ENCODE assay signal across 9 cellular contexts in the genomic region with DNA sequence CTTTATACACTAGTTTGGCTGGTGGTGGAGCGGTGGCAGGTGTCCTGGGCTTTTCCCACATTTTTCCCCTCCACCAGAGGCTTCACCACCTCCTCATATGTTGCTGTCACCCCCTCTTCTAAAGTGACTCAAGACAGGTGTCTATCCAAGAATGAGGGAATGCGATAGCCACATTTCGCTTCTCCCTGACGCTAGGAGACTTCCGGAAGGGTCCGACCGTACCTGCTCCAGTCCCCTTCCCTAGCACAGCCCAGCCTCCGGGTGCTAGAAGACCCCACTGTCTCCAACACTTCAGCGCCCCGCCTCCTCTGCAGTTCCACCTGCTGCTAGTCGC. TPM values are rescaled to one million over a fixed set of nuclear protein-coding genes. Genes with fewer than 3 reads are reported as not detected.
DNase-seq lines count a peak whose midpoint lies in the region; ATAC-seq, FAIRE-seq and TF ChIP-seq lines count a peak whose summit lies in the region.
"Had no signal": no experiment of that assay in that cellular context is flagged by ENCODE, and none has a peak within 500 bp of the region (broad histone marks: within the 10 kb centered on the region; RNA-seq: fewer than 3 reads in every experiment).

No MANE protein-coding gene starts in this region.

- dilution Hi-C loops in endothelial cell of umbilical vein (cut with MboI; ENCODE audit: extremely low pct_ligation_motif_present, low sequenced_read_pairs), result no loop called here

- ATAC-seq in Panc1, result peak; percentile 3; the same call in 1 of the 2 replicates
- ATAC-seq in HG03571 (IDR thresholded peaks at IDR 0.05; ENCODE audit: unreplicated experiment), result no peak
- ATAC-seq in HG03439 (IDR thresholded peaks at IDR 0.05; ENCODE audit: unreplicated experiment), result no peak

- peaks cover 48 to 60% (median 56%) of the 10 kb centered on the region in 3 donors for H3K4me1 Mint-ChIP-seq in CD8-positive, alpha-beta memory T cell

- no peaks in the 10 kb centered on the region for H3K9me3 ChIP-seq in CD8-positive, alpha-beta memory T cell (ENCODE audit: low read length)
- H3K9me3 ChIP-seq in Panc1 (ENCODE audit: control insufficient read depth, insufficient read depth, low read depth, low read length) (no peaks in the 10 kb centered on the region), endothelial cell of umbilical vein (replicated peaks; ENCODE audit: control insufficient read depth, insufficient read depth, low read length) (no peaks in the 10 kb centered on the region), osteoblast (ENCODE audit: low read depth, low read length) (no peaks in the 10 kb centered on the region)

- intact Hi-C loops in Panc1 (cut with micrococcal nuclease; ENCODE audit: unreplicated experiment), result no loop called here
- intact Hi-C loops in endothelial cell of umbilical vein (cut with micrococcal nuclease), result loop anchor here (1.0 kb wide), 2 partner anchors 29 kb away; a partner anchor contains a TSS

- H3K27me3 Mint-ChIP-seq in CD8-positive, alpha-beta memory T cell, result peaks cover 0 to 1% of the 10 kb centered on the region in 2 donors

- peaks cover 3 to 35% (median 4%) of the 10 kb centered on the region in 3 donors for H3K36me3 Mint-ChIP-seq in CD8-positive, alpha-beta memory T cell

- H3K36me3 ChIP-seq in CD8-positive, alpha-beta memory T cell (ENCODE audit: insufficient read depth, low read length), result no peaks in the 10 kb centered on the region
- H3K36me3 ChIP-seq in Panc1 (ENCODE audit: control insufficient read depth, insufficient read depth, low read length), result no peaks in the 10 kb centered on the region
- no peaks in the 10 kb centered on the region for H3K36me3 ChIP-seq in endothelial cell of umbilical vein (ENCODE audit: control insufficient read depth in 2 of 2, extremely low read depth in 1 of 2, insufficient read depth in 2 of 2, low read length in 2 of 2)
- peaks cover 5% of the 10 kb centered on the region for H3K36me3 ChIP-seq in osteoblast (ENCODE audit: insufficient read depth, low read length)

- DNase-seq in CD8-positive, alpha-beta memory T cell, result no peak
- DNase-seq in Panc1 (ENCODE audit: low read depth, low spot score), result no peak
- DNase-seq in endothelial cell of umbilical vein (ENCODE audit: low read depth, low spot score), result no peak
- DNase-seq in osteoblast (ENCODE audit: insufficient read length, low spot score, missing footprints), result no peak
- no peak for DNase-seq in SIG-M5 (lab: John Stamatoyannopoulos, UW)
- DNase-seq in NCI-H2107 treated with DMSO at 0.1 percent for 48 hours (lab: John Stamatoyannopoulos, UW; ENCODE audit: unreplicated experiment), result no peak

- H3K9me1 ChIP-seq in endothelial cell of umbilical vein (replicated peaks; ENCODE audit: control insufficient read depth, extremely low read depth, insufficient read depth, low read length), result no peaks in the 10 kb centered on the region

- H3K4me2 ChIP-seq in endothelial cell of umbilical vein (ENCODE audit: insufficient read depth, low read length), result peak overlapping the region; percentile 57
- peak overlapping the region; percentile 100 for H3K4me2 ChIP-seq in osteoblast (ENCODE audit: insufficient read depth, low read length)

- no peaks in the 10 kb centered on the region for H3K9me3 Mint-ChIP-seq in CD8-positive, alpha-beta memory T cell

- H3K4me3 Mint-ChIP-seq in CD8-positive, alpha-beta memory T cell, result peak overlapping the region; percentile 94 to 100 (median 97)

- BruUV-seq in Panc1 (replicated peaks; lab: Mats Ljungman, UMichigan), result TSS peak; percentile 78
- BruUV-seq in endothelial cell of umbilical vein (replicated peaks; lab: Mats Ljungman, UMichigan), result no TSS peak

- TF ChIP-seq POLR2A in endothelial cell of umbilical vein (IDR thresholded peaks at IDR 0.05; ENCODE audit: low read depth, low read length), result no peak

- H2AFZ ChIP-seq in endothelial cell of umbilical vein (ENCODE audit: low read depth, low read length), result no peak overlapping the region
- H2AFZ ChIP-seq in osteoblast (ENCODE audit: low read length), result peak overlapping the region; percentile 95

- in situ Hi-C loops in Panc1 (cut with HindIII; ENCODE audit: low pct_unique_long_range_greater_than_20kb, low sequenced_read_pairs), result no loop called here

- CTCF ChIA-PET in CD8-positive, alpha-beta memory T cell (lab: Charles Lee), result no interaction called here
- CTCF ChIA-PET in Panc1 (lab: Charles Lee), result no interaction called here
- CTCF ChIA-PET in endothelial cell of umbilical vein (lab: Charles Lee), result interaction anchor here (1.0 to 2.0 kb wide), 2 partner anchors 11 to 29 kb away, joined by 4 to 8 read pairs; no protein-coding TSS in a partner anchor

- H4K20me1 ChIP-seq in endothelial cell of umbilical vein (replicated peaks; ENCODE audit: control insufficient read depth, extremely low read depth, insufficient read depth, low read length) (no peaks in the 10 kb centered on the region), osteoblast (ENCODE audit: insufficient read depth, low read length) (peaks cover 34% of the 10 kb centered on the region)

- H3K9ac ChIP-seq in endothelial cell of umbilical vein (replicated peaks; ENCODE audit: extremely low read depth, insufficient read depth, low read length), result peak overlapping the region; percentile 95

- H3K79me2 ChIP-seq in endothelial cell of umbilical vein (ENCODE audit: control insufficient read depth, insufficient read depth, low read length) (peaks cover 42% of the 10 kb centered on the region), osteoblast (ENCODE audit: insufficient read depth, low read length) (peaks cover 51% of the 10 kb centered on the region)

- peaks cover 46% of the 10 kb centered on the region for H3K4me1 ChIP-seq in CD8-positive, alpha-beta memory T cell (ENCODE audit: insufficient read depth, low read length)
- H3K4me1 ChIP-seq in Panc1 (ENCODE audit: control insufficient read depth, insufficient read depth, low read length), result peaks cover 19% of the 10 kb centered on the region
- H3K4me1 ChIP-seq in endothelial cell of umbilical vein (ENCODE audit: control insufficient read depth, extremely low read depth, insufficient read depth, low read length), result peaks cover 40% of the 10 kb centered on the region
- H3K4me1 ChIP-seq in osteoblast (ENCODE audit: insufficient read depth, low read length), result peaks cover 12% of the 10 kb centered on the region

- no peaks in the 10 kb centered on the region for H3K27me3 ChIP-seq in CD8-positive, alpha-beta memory T cell (ENCODE audit: insufficient read depth, low read length, poor library complexity, severe bottlenecking)
- H3K27me3 ChIP-seq in Panc1 (ENCODE audit: control insufficient read depth, insufficient read depth, low read length), result no peaks in the 10 kb centered on the region
- peaks cover 3% of the 10 kb centered on the region in 2 experiments for H3K27me3 ChIP-seq in endothelial cell of umbilical vein (ENCODE audit: control insufficient read depth in 2 of 2, insufficient read depth in 2 of 2, low read length in 2 of 2)
- peaks cover 7% of the 10 kb centered on the region for H3K27me3 ChIP-seq in osteoblast (ENCODE audit: insufficient read depth, low read length)

- peak overlapping the region; percentile 94 to 100 (median 96) for H3K27ac Mint-ChIP-seq in CD8-positive, alpha-beta memory T cell

- no peak for FAIRE-seq in endothelial cell of umbilical vein (lab: Jason Lieb, UNC)
- FAIRE-seq: TTC549 had no signal

- POLR2A ChIA-PET in CD8-positive, alpha-beta memory T cell (lab: Charles Lee), result interaction anchor here (0.6 kb wide), 1 partner anchor 57 kb away, joined by 3 read pairs; no protein-coding TSS in a partner anchor
- POLR2A ChIA-PET in Panc1 (lab: Charles Lee) (no interaction called here), endothelial cell of umbilical vein (lab: Charles Lee) (interaction anchor here (1.3 kb wide), 1 partner anchor 11 kb away, joined by 3 read pairs; no protein-coding TSS in a partner anchor)

- H3K4me3 ChIP-seq in CD8-positive, alpha-beta memory T cell (ENCODE audit: low read length), result peak overlapping the region; percentile 98
- peak overlapping the region; percentile 85 to 98 for H3K4me3 ChIP-seq in Panc1 (ENCODE audit: low read depth in 2 of 2, low read length in 2 of 2)
- H3K4me3 ChIP-seq in endothelial cell of umbilical vein (replicated peaks in 1 of 3; ENCODE audit: insufficient read depth in 1 of 3, low read depth in 1 of 3, low read length in 3 of 3), result peak overlapping the region; percentile 42 to 77 (median 65)
- H3K4me3 ChIP-seq in osteoblast (ENCODE audit: insufficient read depth, low read length), result peak overlapping the region; percentile 96

- TF ChIP-seq CTCF in Panc1 (IDR thresholded peaks at IDR 0.05) (no peak), endothelial cell of umbilical vein (IDR thresholded peaks at IDR 0.05; ENCODE audit: extremely low read depth in 1 of 2, insufficient read depth in 1 of 2, low read depth in 1 of 2, low read length in 2 of 2) (no peak), osteoblast (IDR thresholded peaks at IDR 0.05; ENCODE audit: extremely low read depth, low read depth, low read length) (no peak)

- H3K27ac ChIP-seq in CD8-positive, alpha-beta memory T cell (ENCODE audit: low read depth, low read length), result peak overlapping the region; percentile 96
- H3K27ac ChIP-seq in Panc1 (ENCODE audit: low read length) (peak overlapping the region; percentile 88), endothelial cell of umbilical vein (ENCODE audit: insufficient read depth, low read depth, low read length) (peak overlapping the region; percentile 89), osteoblast (ENCODE audit: low read depth, low read length) (peak overlapping the region; percentile 96)

RNA-seq across cellular contexts. Expression of a gene that starts 0.5 kb away (rescaled TPM):
- 10 to 100 TPM; 82.8 to 84.2 TPM for total RNA-seq in CD8-positive, alpha-beta memory T cell
- 154 TPM for polyA plus RNA-seq in CD8-positive, alpha-beta memory T cell
- total RNA-seq in Panc1 (2021; ENCODE audit: unreplicated experiment), result 121 TPM
- 162 TPM for polyA plus RNA-seq in Panc1 (2012; ENCODE audit: insufficient read length)
- total RNA-seq in endothelial cell of umbilical vein, result 61.1 and 67.3 TPM in 2 replicates
- 250 and 256 TPM in 2 replicates for polyA plus RNA-seq in endothelial cell of umbilical vein
- 96.9 and 121 TPM in 2 replicates for polyA plus RNA-seq in endothelial cell of umbilical vein (2011; cell fraction: cytosol; rRNA removed)
- 58.8 and 69.7 TPM in 2 replicates for polyA plus RNA-seq in endothelial cell of umbilical vein (2011; cell fraction: nucleus; rRNA removed)
- 54.9 and 58.8 TPM in 2 replicates for polyA plus RNA-seq in endothelial cell of umbilical vein (2012)
- 202 and 208 TPM in 2 replicates for polyA minus RNA-seq in endothelial cell of umbilical vein
- 40.0 TPM for polyA minus RNA-seq in endothelial cell of umbilical vein (2011; cell fraction: cytosol; rRNA and poly(A)+ RNA removed)
- polyA minus RNA-seq in endothelial cell of umbilical vein (2011; cell fraction: nucleus; rRNA and poly(A)+ RNA removed), result 27.5 and 31.8 TPM in 2 replicates
- total RNA-seq in osteoblast, result 23.9 and 28.3 TPM in 2 replicates

RNA-seq across cellular contexts. Expression of a gene that starts 17.2 kb away (rescaled TPM):
- total RNA-seq in CD8-positive, alpha-beta memory T cell, result 10 to 100 TPM; 40.4 to 43.0 TPM
- 61.1 TPM for polyA plus RNA-seq in CD8-positive, alpha-beta memory T cell
- total RNA-seq in Panc1 (2021; ENCODE audit: unreplicated experiment) (45.8 TPM), endothelial cell of umbilical vein (27.7 and 36.3 TPM in 2 replicates), osteoblast (33.9 and 54.3 TPM in 2 replicates)
- polyA plus RNA-seq in Panc1 (2012; ENCODE audit: insufficient read length), result 80.7 TPM
- polyA plus RNA-seq in endothelial cell of umbilical vein, result 62.6 and 69.3 TPM in 2 replicates
- polyA plus RNA-seq in endothelial cell of umbilical vein (2011; cell fraction: cytosol; rRNA removed), result 58.5 and 62.7 TPM in 2 replicates
- polyA plus RNA-seq in endothelial cell of umbilical vein (2011; cell fraction: nucleus; rRNA removed), result 53.3 and 58.5 TPM in 2 replicates
- polyA plus RNA-seq in endothelial cell of umbilical vein (2012), result 26.3 and 37.7 TPM in 2 replicates
- 66.3 and 85.1 TPM in 2 replicates for polyA minus RNA-seq in endothelial cell of umbilical vein
- polyA minus RNA-seq in endothelial cell of umbilical vein (2011; cell fraction: cytosol; rRNA and poly(A)+ RNA removed), result 33.4 TPM
- 17.0 and 28.6 TPM in 2 replicates for polyA minus RNA-seq in endothelial cell of umbilical vein (2011; cell fraction: nucleus; rRNA and poly(A)+ RNA removed)

RNA-seq across cellular contexts. Expression of a gene that starts 29.7 kb away (rescaled TPM):
- 10 to 100 TPM; 53.9 to 60.1 TPM for total RNA-seq in CD8-positive, alpha-beta memory T cell
- 43.1 TPM for polyA plus RNA-seq in CD8-positive, alpha-beta memory T cell
- 73.3 TPM for total RNA-seq in Panc1 (2021; ENCODE audit: unreplicated experiment)
- polyA plus RNA-seq in Panc1 (2012; ENCODE audit: insufficient read length), result 55.5 TPM
- 29.0 and 36.0 TPM in 2 replicates for total RNA-seq in endothelial cell of umbilical vein
- 48.6 and 60.3 TPM in 2 replicates for polyA plus RNA-seq in endothelial cell of umbilical vein
- polyA plus RNA-seq in endothelial cell of umbilical vein (2011; cell fraction: cytosol; rRNA removed), result 22.8 and 28.4 TPM in 2 replicates
- 320 and 340 TPM in 2 replicates for polyA plus RNA-seq in endothelial cell of umbilical vein (2011; cell fraction: nucleus; rRNA removed)
- polyA plus RNA-seq in endothelial cell of umbilical vein (2012), result 23.6 and 35.2 TPM in 2 replicates
- polyA minus RNA-seq in endothelial cell of umbilical vein, result 41.1 and 58.2 TPM in 2 replicates
- 19.7 TPM for polyA minus RNA-seq in endothelial cell of umbilical vein (2011; cell fraction: cytosol; rRNA and poly(A)+ RNA removed)
- 22.6 and 31.4 TPM in 2 replicates for polyA minus RNA-seq in endothelial cell of umbilical vein (2011; cell fraction: nucleus; rRNA and poly(A)+ RNA removed)
- total RNA-seq in osteoblast, result 19.4 and 21.4 TPM in 2 replicates

RNA-seq across cellular contexts. Expression of a gene that starts 34.0 kb away (rescaled TPM):
- 10 to 100 TPM; 45.0 to 47.7 TPM for total RNA-seq in CD8-positive, alpha-beta memory T cell
- 32.3 TPM for polyA plus RNA-seq in CD8-positive, alpha-beta memory T cell
- 68.6 TPM for total RNA-seq in Panc1 (2021; ENCODE audit: unreplicated experiment)
- polyA plus RNA-seq in Panc1 (2012; ENCODE audit: insufficient read length), result 41.2 TPM
- 57.0 and 73.0 TPM in 2 replicates for total RNA-seq in endothelial cell of umbilical vein
- 55.1 and 57.7 TPM in 2 replicates for polyA plus RNA-seq in endothelial cell of umbilical vein
- polyA plus RNA-seq in endothelial cell of umbilical vein (2011; cell fraction: cytosol; rRNA removed), result 35.9 and 53.0 TPM in 2 replicates
- 219 and 225 TPM in 2 replicates for polyA plus RNA-seq in endothelial cell of umbilical vein (2011; cell fraction: nucleus; rRNA removed)
- 28.2 and 31.1 TPM in 2 replicates for polyA plus RNA-seq in endothelial cell of umbilical vein (2012)
- 45.1 and 46.9 TPM in 2 replicates for polyA minus RNA-seq in endothelial cell of umbilical vein
- 18.2 TPM for polyA minus RNA-seq in endothelial cell of umbilical vein (2011; cell fraction: cytosol; rRNA and poly(A)+ RNA removed)
- polyA minus RNA-seq in endothelial cell of umbilical vein (2011; cell fraction: nucleus; rRNA and poly(A)+ RNA removed), result 26.2 and 37.4 TPM in 2 replicates
- total RNA-seq in osteoblast, result 36.6 and 46.3 TPM in 2 replicates

RNA-seq across cellular contexts. Expression of a gene that starts 46.2 kb away (rescaled TPM):
- not detected for total RNA-seq in CD8-positive, alpha-beta memory T cell
- not detected for polyA plus RNA-seq in CD8-positive, alpha-beta memory T cell
- total RNA-seq in Panc1 (2021; ENCODE audit: unreplicated experiment) (not detected), endothelial cell of umbilical vein (0.16 TPM in 1 of 2 replicates, not detected in the other), osteoblast (not detected in 2 replicates)
- polyA plus RNA-seq in Panc1 (2012; ENCODE audit: insufficient read length), result not detected
- polyA plus RNA-seq in endothelial cell of umbilical vein, result not detected in 2 replicates
- not detected in 2 replicates for polyA plus RNA-seq in endothelial cell of umbilical vein (2011; cell fraction: cytosol; rRNA removed)
- 0.10 TPM in 1 of 2 replicates, not detected in the other for polyA plus RNA-seq in endothelial cell of umbilical vein (2011; cell fraction: nucleus; rRNA removed)
- not detected in 2 replicates for polyA plus RNA-seq in endothelial cell of umbilical vein (2012)
- polyA minus RNA-seq in endothelial cell of umbilical vein, result not detected in 2 replicates
- not detected for polyA minus RNA-seq in endothelial cell of umbilical vein (2011; cell fraction: cytosol; rRNA and poly(A)+ RNA removed)
- polyA minus RNA-seq in endothelial cell of umbilical vein (2011; cell fraction: nucleus; rRNA and poly(A)+ RNA removed), result not detected in 2 replicates
